Comparison of ENCODE assay signal across 9 cellular contexts in genomic region chr2:237686659-237687136, GRCh38. TPM values are rescaled to one million over a fixed set of nuclear protein-coding genes. Genes with fewer than 3 reads are reported as not detected.
DNase-seq lines count a peak whose midpoint lies in the region; TF ChIP-seq lines count a peak whose summit lies in the region.
"Had no signal": no experiment of that assay in that cellular context is flagged by ENCODE, and none has a peak within 500 bp of the region (broad histone marks: within the 10 kb centered on the region; RNA-seq: fewer than 3 reads in every experiment).

No MANE protein-coding gene starts in this region.

- H3K9me3 ChIP-seq in OCI-LY7 (ENCODE audit: low read length) (no peaks in the 10 kb centered on the region), skeletal muscle satellite cell (replicated peaks; ENCODE audit: low read length) (no peaks in the 10 kb centered on the region)

- H2AFZ ChIP-seq in OCI-LY7 (ENCODE audit: low read length) = no peak overlapping the region

- peaks cover 70% of the 10 kb centered on the region for H3K4me1 Mint-ChIP-seq in nephron progenitor cell

- H3K9me2 ChIP-seq in OCI-LY7 (ENCODE audit: insufficient read depth, low read length) = no peaks in the 10 kb centered on the region

- TF ChIP-seq CTCF in OCI-LY7 (conservative IDR thresholded peaks at IDR 0.05; ENCODE audit: low read length) (peak; percentile 64), epithelial cell of esophagus (IDR thresholded peaks at IDR 0.05; ENCODE audit: insufficient read depth, low read depth, low read length, missing control alignments) (peak; percentile 7), nephron progenitor cell (IDR thresholded peaks at IDR 0.05) (no peak)

- no peaks in the 10 kb centered on the region for H4K20me1 ChIP-seq in OCI-LY7 (ENCODE audit: insufficient read depth, low read length)

- H3K4me3 ChIP-seq in OCI-LY7 (ENCODE audit: low read depth, low read length, poor library complexity, severe bottlenecking) (no peak overlapping the region), epithelial cell of esophagus (ENCODE audit: low read length) (no peak overlapping the region), skeletal muscle satellite cell (ENCODE audit: low read length) (no peak overlapping the region)

- H3K9ac ChIP-seq in skeletal muscle satellite cell (ENCODE audit: low read depth, low read length) = peak overlapping the region; percentile 50

- no peak overlapping the region for H3K4me3 Mint-ChIP-seq in nephron progenitor cell

- H3K27ac ChIP-seq in OCI-LY7 (ENCODE audit: low read depth, low read length, poor library complexity, severe bottlenecking) = no peak overlapping the region

- intact Hi-C loops in OCI-LY7 (cut with micrococcal nuclease; ENCODE audit: unreplicated experiment) = no loop called here

- H3K4me2 ChIP-seq in OCI-LY7 (ENCODE audit: low read length) (no peak overlapping the region), skeletal muscle satellite cell (ENCODE audit: low read length) (no peak overlapping the region)

- H3K27ac Mint-ChIP-seq in nephron progenitor cell = no peak overlapping the region

- BruUV-seq in OCI-LY7 (replicated peaks; lab: Mats Ljungman, UMichigan) = no TSS peak

- peaks cover 13% of the 10 kb centered on the region for H3K27me3 Mint-ChIP-seq in nephron progenitor cell (ENCODE audit: low read depth, poor library complexity)

- H3K36me3 Mint-ChIP-seq in nephron progenitor cell (ENCODE audit: low read depth) = peaks cover 35% of the 10 kb centered on the region

- peak; percentile 64 for DNase-seq in DMS53 (lab: John Stamatoyannopoulos, UW)
- DNase-seq in DMS53 treated with DMSO at 0.1 percent for 48 hours (lab: John Stamatoyannopoulos, UW; ENCODE audit: unreplicated experiment) = no peak
- DNase-seq in OCI-LY7 (ENCODE audit: low spot score) = no peak
- no peak for DNase-seq in epithelial cell of esophagus (ENCODE audit: low read depth)
- DNase-seq in NAMALWA (ENCODE audit: low spot score) = no peak
- DNase-seq in nephron progenitor cell = no peak
- DNase-seq in NCI-H2227 treated with DMSO at 0.1 percent for 48 hours (lab: John Stamatoyannopoulos, UW) = no peak
- DNase-seq: SIG-M5 had no signal

- no peaks in the 10 kb centered on the region for H3K27me3 ChIP-seq in skeletal muscle satellite cell (ENCODE audit: control insufficient read depth, insufficient read depth, low read length)

- POLR2A ChIA-PET in OCI-LY7 (lab: Charles Lee) = interaction anchor here (1.9 to 12.8 kb wide), 2 partner anchors 10 to 13 kb away, joined by 11 to 290 read pairs; no protein-coding TSS in a partner anchor

- H3K36me3 ChIP-seq in OCI-LY7 (ENCODE audit: insufficient read depth, low read length) (no peaks in the 10 kb centered on the region), skeletal muscle satellite cell (ENCODE audit: insufficient read depth, low read length) (peaks cover 3% of the 10 kb centered on the region)

- peaks cover 27% of the 10 kb centered on the region for H3K4me1 ChIP-seq in OCI-LY7 (ENCODE audit: insufficient read depth, low read length, poor library complexity, severe bottlenecking)
- H3K4me1 ChIP-seq in skeletal muscle satellite cell (ENCODE audit: control insufficient read depth, insufficient read depth, low read length) = peaks cover 52% of the 10 kb centered on the region

- peaks cover 9% of the 10 kb centered on the region for H3K9me3 Mint-ChIP-seq in nephron progenitor cell

- no peaks in the 10 kb centered on the region for H3K79me2 ChIP-seq in OCI-LY7 (ENCODE audit: insufficient read depth, low read depth, low read length)

- CTCF ChIA-PET in OCI-LY7 (lab: Charles Lee; ENCODE audit: unreplicated experiment) = interaction anchor here (1.0 to 1.4 kb wide), 3 partner anchors 14 to 16 kb away, joined by 3 to 5 read pairs (median 5); no protein-coding TSS in a partner anchor

RNA-seq across cellular contexts. Expression of gene LRRFIP1, which starts 59.3 kb away (rescaled TPM):
- total RNA-seq in OCI-LY7 (2014; rRNA removed; shearing (Covaris generic)) = 95.7 and 102 TPM in 2 replicates
- total RNA-seq in OCI-LY7 (2022) = 216 and 246 TPM in 2 replicates
- 41.6 and 46.3 TPM in 2 replicates for total RNA-seq in skeletal muscle satellite cell (2012; rRNA removed)
